Comparison of ENCODE assay signal across 11 cellular contexts in genomic region chr22:37893583-37893983, GRCh38. TPM values are rescaled to one million over a fixed set of nuclear protein-coding genes. Genes with fewer than 3 reads are reported as not detected.
DNase-seq lines count a peak whose midpoint lies in the region; ATAC-seq and TF ChIP-seq lines count a peak whose summit lies in the region.
"Had no signal": no experiment of that assay in that cellular context is flagged by ENCODE, and none has a peak within 500 bp of the region (broad histone marks: within the 10 kb centered on the region; RNA-seq: fewer than 3 reads in every experiment).

No MANE protein-coding gene starts in this region.

- no peaks in the 10 kb centered on the region for H3K27me3 ChIP-seq in breast epithelium

- H3K9me3 Mint-ChIP-seq in activated T-cell treated with anti-CD3 and anti-CD28 coated beads, Interleukin-2, amount 50 U/mL, for 24 hours, result no peaks in the 10 kb centered on the region
- H3K9me3 Mint-ChIP-seq in natural killer cell (no peaks in the 10 kb centered on the region), type B pancreatic cell (no peaks in the 10 kb centered on the region)

- H3K4me1 Mint-ChIP-seq in activated T-cell treated with anti-CD3 and anti-CD28 coated beads, Interleukin-2, amount 50 U/mL, for 24 hours (ENCODE audit: low read depth), result peaks cover 26% of the 10 kb centered on the region
- H3K4me1 Mint-ChIP-seq in natural killer cell (peaks cover 10 to 16% of the 10 kb centered on the region in 2 donors), type B pancreatic cell (ENCODE audit: unreplicated experiment) (peaks cover 42% of the 10 kb centered on the region)

- peaks cover 4% of the 10 kb centered on the region for H3K36me3 ChIP-seq in breast epithelium

- TF ChIP-seq CTCF in breast epithelium (IDR thresholded peaks at IDR 0.05) (no peak), natural killer cell (IDR thresholded peaks at IDR 0.05) (no peak), type B pancreatic cell (conservative IDR thresholded peaks at IDR 0.05) (no peak)

- H3K27ac ChIP-seq in breast epithelium, result peak overlapping the region; percentile 77 to 93

- H3K4me3 Mint-ChIP-seq in activated T-cell treated with anti-CD3 and anti-CD28 coated beads, Interleukin-2, amount 50 U/mL, for 24 hours, result no peak overlapping the region
- H3K4me3 Mint-ChIP-seq in natural killer cell, result no peak overlapping the region
- peak overlapping the region; percentile 55 for H3K4me3 Mint-ChIP-seq in type B pancreatic cell

- no peak for DNase-seq in activated T-cell treated with anti-CD3 and anti-CD28 coated beads, Interleukin-2, amount 50 U/mL, for 24 hours
- DNase-seq in activated T-cell treated with anti-CD3 and anti-CD28 coated beads, Interleukin-2, amount 50 U/mL, for 48 hours, result no peak
- DNase-seq in breast epithelium (ENCODE audit: low spot score in 2 of 2) (no peak), natural killer cell (no peak), type B pancreatic cell (ENCODE audit: extremely low spot score, unreplicated experiment) (no peak), NCI-H1092 (lab: John Stamatoyannopoulos, UW) (no peak)
- DNase-seq: activated gamma-delta T cell treated with Interleukin-2 at 50 U/mL for 16 hours, GF-D8, NCI-H1436 treated with DMSO at 0.1 percent for 48 hours had no signal

- H3K4me3 ChIP-seq in breast epithelium, result no peak overlapping the region

- H3K36me3 Mint-ChIP-seq in activated T-cell treated with anti-CD3 and anti-CD28 coated beads, Interleukin-2, amount 50 U/mL, for 24 hours (ENCODE audit: low read depth), result peaks cover 52% of the 10 kb centered on the region
- H3K36me3 Mint-ChIP-seq in natural killer cell (no peaks in the 10 kb centered on the region), type B pancreatic cell (peaks cover 10% of the 10 kb centered on the region)

- peak overlapping the region; percentile 80 for H3K27ac Mint-ChIP-seq in activated T-cell treated with anti-CD3 and anti-CD28 coated beads, Interleukin-2, amount 50 U/mL, for 24 hours
- H3K27ac Mint-ChIP-seq in natural killer cell (peak overlapping the region; percentile 24 to 78), type B pancreatic cell (peak overlapping the region; percentile 94)

- no peak for TF ChIP-seq POLR2A in breast epithelium (IDR thresholded peaks at IDR 0.05)

- peaks cover 0 to 49% of the 10 kb centered on the region in 2 donors for H3K4me1 ChIP-seq in breast epithelium

- ATAC-seq in natural killer cell (no peak), GM18502 (IDR thresholded peaks at IDR 0.05; ENCODE audit: poor library complexity, unreplicated experiment) (no peak), HG03045 (IDR thresholded peaks at IDR 0.05; ENCODE audit: unreplicated experiment) (no peak)

- intact Hi-C loops in breast epithelium (cut with DNase I; ENCODE audit: low total_unique reads), result no loop called here
- intact Hi-C loops in natural killer cell (cut with micrococcal nuclease), result no loop called here

- H3K9me3 ChIP-seq in breast epithelium, result no peaks in the 10 kb centered on the region

- no peaks in the 10 kb centered on the region for H3K27me3 Mint-ChIP-seq in activated T-cell treated with anti-CD3 and anti-CD28 coated beads, Interleukin-2, amount 50 U/mL, for 24 hours
- no peaks in the 10 kb centered on the region for H3K27me3 Mint-ChIP-seq in natural killer cell (ENCODE audit: low read depth in 2 of 2)
- no peaks in the 10 kb centered on the region for H3K27me3 Mint-ChIP-seq in type B pancreatic cell

RNA-seq across cellular contexts. Expression of gene MICALL1, which starts 12.5 kb away (rescaled TPM):
- 10 to 100 TPM in 2 of 3 donors, 1 to 10 TPM in 1; 8.6 to 25.6 (median 22.0) TPM for total RNA-seq in breast epithelium
- 10 to 100 TPM; 24.6 to 34.3 (median 32.4) TPM for total RNA-seq in natural killer cell
- total RNA-seq in type B pancreatic cell (ENCODE audit: low replicate concordance), result 56.5 and 107 TPM in 2 replicates

RNA-seq across cellular contexts. Expression of gene EIF3L, which starts 44.4 kb away (rescaled TPM):
- total RNA-seq in breast epithelium (100 to 1,000 TPM; 471 to 569 (median 490) TPM), natural killer cell (100 to 1,000 TPM; 276 to 295 (median 291) TPM), type B pancreatic cell (ENCODE audit: low replicate concordance) (578 and 740 TPM in 2 replicates)

RNA-seq across cellular contexts. Expression of gene ANKRD54, which starts 49.4 kb away (rescaled TPM):
- total RNA-seq in breast epithelium (10 to 100 TPM; 27.5 to 41.3 (median 34.9) TPM), natural killer cell (10 to 100 TPM; 23.0 to 28.7 (median 26.4) TPM), type B pancreatic cell (ENCODE audit: low replicate concordance) (24.2 and 29.4 TPM in 2 replicates)

RNA-seq across cellular contexts. Expression of gene C22orf23, which starts 59.8 kb away (rescaled TPM):
- total RNA-seq in breast epithelium (under 1 TPM in 1 of 3 donors, not detected in 2; 0.64 TPM), natural killer cell (not detected), type B pancreatic cell (ENCODE audit: low replicate concordance) (0.64 and 0.70 TPM in 2 replicates)

RNA-seq across cellular contexts. Expression of gene POLR2F, which starts 59.9 kb away (rescaled TPM):
- total RNA-seq in breast epithelium (10 to 100 TPM; 66.7 to 93.7 (median 82.4) TPM), natural killer cell (10 to 100 TPM; 38.7 to 40.6 (median 38.8) TPM), type B pancreatic cell (ENCODE audit: low replicate concordance) (92.0 and 99.6 TPM in 2 replicates)
